ENCODE assay signal across 10 cellular contexts in genomic region chr20:61436674-61437279, GRCh38.
A peak's percentile ranks its signal among the peaks of the same experiment; 100 is the strongest.
DNase-seq lines count a peak whose midpoint lies in the region; ATAC-seq and TF ChIP-seq lines count a peak whose summit lies in the region.
"Had no signal": no experiment of that assay in that cellular context is flagged by ENCODE, and none has a peak within 500 bp of the region (broad histone marks: within the 10 kb centered on the region; RNA-seq: fewer than 3 reads in every experiment).

No MANE protein-coding gene starts in this region.

- peak overlapping the region; percentile 26; the same call in 1 of the 2 replicates for H3K9ac ChIP-seq in ES-I3 (ENCODE audit: low read depth, low read length)

- no peaks in the 10 kb centered on the region for H3K36me3 Mint-ChIP-seq in progenitor cell of endocrine pancreas (ENCODE audit: insufficient read depth)
- no peaks in the 10 kb centered on the region for H3K36me3 Mint-ChIP-seq in stimulated activated naive B cell treated with anti-CD40 and anti-IgM and Interleukin-4, amounts not matched to agents 10 μg/mL and 1 μg/mL and 100 μg/mL, for 72 hours

- H3K9me3 ChIP-seq in ES-I3 (ENCODE audit: control insufficient read depth, insufficient read depth, low read length), result no peaks in the 10 kb centered on the region
- no peaks in the 10 kb centered on the region for H3K9me3 ChIP-seq in RWPE2 (ENCODE audit: severe bottlenecking)
- H3K9me3 ChIP-seq: right lobe of liver had no signal

- peak; percentile 92 for ATAC-seq in RWPE2 (ENCODE audit: low read depth)
- no peak for ATAC-seq in GM18519 (IDR thresholded peaks at IDR 0.05; ENCODE audit: low FRiP score, unreplicated experiment)
- no peak for ATAC-seq in activated CD4-positive, CD25-positive, alpha-beta regulatory T cell treated with anti-CD3 and anti-CD28 coated beads, Interleukin-2, amount 50 U/mL, for 24 hours
- ATAC-seq in stimulated activated naive B cell treated with anti-CD40 and anti-IgM and Interleukin-4, amounts not matched to agents 10 μg/mL and 1 μg/mL and 100 μg/mL, for 72 hours (replicated peaks), result no peak

- DNase-seq in RWPE2 (ENCODE audit: low spot score) (peak; percentile 99), fibroblast of the conjunctiva (ENCODE audit: low read depth) (peak; percentile 23), progenitor cell of endocrine pancreas (ENCODE audit: low spot score, unreplicated experiment) (peak; percentile 30)
- DNase-seq in stimulated activated CD4-positive, alpha-beta T cell treated with anti-CD3 and anti-CD28 coated beads, Interleukin-12 subunit alpha, Interleukin-12 subunit beta, amount 100 ng/mL, for 4 hours, result no peak
- no peak for DNase-seq in stimulated activated naive B cell treated with anti-CD40 and anti-IgM and Interleukin-4, amounts not matched to agents 10 μg/mL and 1 μg/mL and 100 μg/mL, for 72 hours
- DNase-seq: KG1, right lobe of liver had no signal

- H3K4me1 ChIP-seq in ES-I3 (ENCODE audit: insufficient read depth, low read length) (peaks cover 59% of the 10 kb centered on the region), RWPE2 (ENCODE audit: insufficient read depth, poor library complexity, severe bottlenecking) (peaks cover 41% of the 10 kb centered on the region)
- H3K4me1 ChIP-seq: right lobe of liver had no signal

- TF ChIP-seq CTCF in RWPE2 (IDR thresholded peaks at IDR 0.05; ENCODE audit: poor library complexity, severe bottlenecking) (peak; percentile 51), progenitor cell of endocrine pancreas (IDR thresholded peaks at IDR 0.05; ENCODE audit: unreplicated experiment) (no peak)

- peak overlapping the region; percentile 84 for H3K27ac Mint-ChIP-seq in progenitor cell of endocrine pancreas
- no peak overlapping the region for H3K27ac Mint-ChIP-seq in stimulated activated naive B cell treated with anti-CD40 and anti-IgM and Interleukin-4, amounts not matched to agents 10 μg/mL and 1 μg/mL and 100 μg/mL, for 72 hours

- no peak overlapping the region for H3K4me3 ChIP-seq in RWPE2 (ENCODE audit: severe bottlenecking)
- H3K4me3 ChIP-seq: right lobe of liver had no signal

- peaks cover 44% of the 10 kb centered on the region for H3K27me3 Mint-ChIP-seq in progenitor cell of endocrine pancreas
- H3K27me3 Mint-ChIP-seq in stimulated activated naive B cell treated with anti-CD40 and anti-IgM and Interleukin-4, amounts not matched to agents 10 μg/mL and 1 μg/mL and 100 μg/mL, for 72 hours, result peaks cover 5 to 22% of the 10 kb centered on the region in 2 donors

- H3K36me3 ChIP-seq in ES-I3 (ENCODE audit: insufficient read depth, low read length), result no peaks in the 10 kb centered on the region
- peaks cover 4% of the 10 kb centered on the region; the same call in 1 of the 2 replicates for H3K36me3 ChIP-seq in RWPE2 (ENCODE audit: low read depth)
- H3K36me3 ChIP-seq: right lobe of liver had no signal

- H3K9me3 Mint-ChIP-seq in progenitor cell of endocrine pancreas (ENCODE audit: low read depth), result no peaks in the 10 kb centered on the region
- H3K9me3 Mint-ChIP-seq in stimulated activated naive B cell treated with anti-CD40 and anti-IgM and Interleukin-4, amounts not matched to agents 10 μg/mL and 1 μg/mL and 100 μg/mL, for 72 hours, result peaks cover 1 to 5% of the 10 kb centered on the region in 2 donors

- H3K4me3 Mint-ChIP-seq in progenitor cell of endocrine pancreas (ENCODE audit: low read depth), result no peak overlapping the region
- H3K4me3 Mint-ChIP-seq in stimulated activated naive B cell treated with anti-CD40 and anti-IgM and Interleukin-4, amounts not matched to agents 10 μg/mL and 1 μg/mL and 100 μg/mL, for 72 hours, result no peak overlapping the region

- H3K4me1 Mint-ChIP-seq in progenitor cell of endocrine pancreas (ENCODE audit: low read depth), result peaks cover 20% of the 10 kb centered on the region
- H3K4me1 Mint-ChIP-seq in stimulated activated naive B cell treated with anti-CD40 and anti-IgM and Interleukin-4, amounts not matched to agents 10 μg/mL and 1 μg/mL and 100 μg/mL, for 72 hours, result no peaks in the 10 kb centered on the region

- no peaks in the 10 kb centered on the region for H3K27me3 ChIP-seq in RWPE2 (ENCODE audit: insufficient read depth, poor library complexity, severe bottlenecking)
- H3K27me3 ChIP-seq: right lobe of liver had no signal

- peak overlapping the region; percentile 90 for H3K27ac ChIP-seq in RWPE2 (ENCODE audit: poor library complexity, severe bottlenecking)
- H3K27ac ChIP-seq: right lobe of liver had no signal

Comparison
In these comparisons a context has a peak if more than half of its experiments do, and no peak if none do; other contexts are left out.
1. DNase-seq: peak in RWPE2 (single experiment), fibroblast of the conjunctiva (single experiment) and progenitor cell of endocrine pancreas (single experiment); none in stimulated activated CD4-positive, alpha-beta T cell treated with anti-CD3 and anti-CD28 coated beads, Interleukin-12 subunit alpha, Interleukin-12 subunit beta, amount 100 ng/mL, for 4 hours (single experiment) and stimulated activated naive B cell treated with anti-CD40 and anti-IgM and Interleukin-4, amounts not matched to agents 10 μg/mL and 1 μg/mL and 100 μg/mL, for 72 hours (single experiment).